In genomic region chr3:117875887-117876286, GRCh38 we compare ENCODE assay signal across 27 cellular contexts.
"Had no signal": no experiment of that assay in that cellular context is flagged by ENCODE, and none has a peak within 500 bp of the region (broad histone marks: within the 10 kb centered on the region; RNA-seq: fewer than 3 reads in every experiment).

No MANE protein-coding gene starts in this region.

- ATAC-seq: activated naive CD4-positive, alpha-beta T cell treated with anti-CD3 and anti-CD28 coated beads, Interleukin-2, amount 50 U/mL, for 72 hours; activated T-cell treated with anti-CD3 and anti-CD28 coated beads, Interleukin-2, amount 50 U/mL, for 72 hours; naive thymus-derived CD4-positive, alpha-beta T cell had no signal

- H3K36me3 Mint-ChIP-seq: activated naive CD4-positive, alpha-beta T cell treated with anti-CD3 and anti-CD28 coated beads, Interleukin-2, amount 50 U/mL, for 72 hours; naive thymus-derived CD4-positive, alpha-beta T cell had no signal

- H3K9me3 Mint-ChIP-seq: T-helper 2 cell treated with Interferon-gamma antibody and Interleukin-4, amounts not matched to agents 5 μg/mL and 100 μg/mL, for 36 hours had no signal

- H3K27ac ChIP-seq: epithelial cell of prostate, esophagus squamous epithelium, left ventricle myocardium inferior, right atrium auricular region, spleen, testis, transverse colon had no signal

- H3K27me3 Mint-ChIP-seq: naive thymus-derived CD4-positive, alpha-beta T cell had no signal

- H3K4me3 Mint-ChIP-seq: activated T-cell treated with anti-CD3 and anti-CD28 coated beads, Interleukin-2, amount 50 U/mL, for 72 hours; naive thymus-derived CD4-positive, alpha-beta T cell; T-helper 2 cell treated with Interferon-gamma antibody and Interleukin-4, amounts not matched to agents 5 μg/mL and 100 μg/mL, for 36 hours had no signal

- DNase-seq: activated CD4-positive, alpha-beta T cell treated with anti-CD3 and anti-CD28 coated beads for 4 hours; activated CD4-positive, alpha-beta T cell treated with anti-CD3 and anti-CD28 coated beads, Interleukin-2, amount 50 U/mL, for 4 hours; activated naive CD4-positive, alpha-beta T cell; activated T-cell treated with anti-CD3 and anti-CD28 coated beads for 4 hours; activated T-cell treated with anti-CD3 and anti-CD28 coated beads, Interleukin-2, amount 50 U/mL, for 72 hours; anterior cingulate cortex; dermis blood vessel endothelial cell; effector CD4-positive, alpha-beta T cell; esophagus squamous epithelium; foreskin melanocyte; left ventricle myocardium inferior; naive thymus-derived CD4-positive, alpha-beta T cell; nucleus accumbens; pancreas; spleen; stimulated activated naive CD4-positive, alpha-beta T cell treated with Interleukin-2 at 50 U/mL for 16 hours; T-helper 1 cell; testis; transverse colon had no signal

- H3K4me1 ChIP-seq: esophagus squamous epithelium, left ventricle myocardium inferior, right atrium auricular region, spleen had no signal

- H3K27ac Mint-ChIP-seq: activated naive CD4-positive, alpha-beta T cell treated with anti-CD3 and anti-CD28 coated beads, Interleukin-2, amount 50 U/mL, for 72 hours; activated T-cell treated with anti-CD3 and anti-CD28 coated beads, Interleukin-2, amount 50 U/mL, for 72 hours; naive thymus-derived CD4-positive, alpha-beta T cell; T-helper 2 cell treated with Interferon-gamma antibody and Interleukin-4, amounts not matched to agents 5 μg/mL and 100 μg/mL, for 36 hours had no signal

- H3K4me1 Mint-ChIP-seq: naive thymus-derived CD4-positive, alpha-beta T cell had no signal

- H3K27me3 ChIP-seq: esophagus squamous epithelium, pancreas, right atrium auricular region, spleen, testis, transverse colon had no signal

- H3K4me3 ChIP-seq: esophagus squamous epithelium, left ventricle myocardium inferior, lung, pancreas, right atrium auricular region, spleen, testis, transverse colon had no signal

- H3K36me3 ChIP-seq: esophagus squamous epithelium, left ventricle myocardium inferior, pancreas, right atrium auricular region, spleen, transverse colon had no signal

- H3K9me3 ChIP-seq: esophagus squamous epithelium, left ventricle myocardium inferior, pancreas, right atrium auricular region, spleen, testis, transverse colon had no signal

- FAIRE-seq: endometrium, islet of Langerhans, pancreas, urothelium cell line had no signal
